In genomic region chr4:135177323-135177722, GRCh38 we compare ENCODE assay signal across 1 cellular context.
TF ChIP-seq lines count a peak whose summit lies in the region.

No MANE protein-coding gene starts in this region.

TF ChIP-seq in GM23338, 12 proteins besides CTCF, POLR2A, EP300 and RAD21 (continued from another document):
- no peak for TF ChIP-seq ZNF462 (CRISPR knock-in tag; IDR thresholded peaks at IDR 0.05)
- no peak for TF ChIP-seq CREB1 (CRISPR knock-in tag; IDR thresholded peaks at IDR 0.05; ENCODE audit: low read depth)
